Comparison of ENCODE assay signal across 8 cellular contexts in genomic region chr19:11767633-11768133, GRCh38. TPM values are rescaled to one million over a fixed set of nuclear protein-coding genes. Genes with fewer than 3 reads are reported as not detected.
DNase-seq lines count a peak whose midpoint lies in the region; ATAC-seq, FAIRE-seq and TF ChIP-seq lines count a peak whose summit lies in the region.

No MANE protein-coding gene starts in this region.

- peak overlapping the region; percentile 58 for H2AK9ac ChIP-seq in IMR-90 (replicated peaks; ENCODE audit: low read depth, low read length, poor library complexity)

- H3K23ac ChIP-seq in IMR-90 (ENCODE audit: low read depth, low read length): peak overlapping the region; percentile 60

- no peak overlapping the region; the same call in 1 of the 2 replicates for H3K56ac ChIP-seq in IMR-90 (ENCODE audit: extremely low read depth, insufficient read depth, low read length)

- intact Hi-C loops in IMR-90 (cut with micrococcal nuclease) (no loop called here), natural killer cell (cut with micrococcal nuclease) (no loop called here)

- H3K4me3 Mint-ChIP-seq in natural killer cell: peak overlapping the region; percentile 98

- H2BK5ac ChIP-seq in IMR-90 (ENCODE audit: low read depth, low read length, poor library complexity, severe bottlenecking): peak overlapping the region; percentile 48

- no peak overlapping the region for H3K18ac ChIP-seq in IMR-90 (ENCODE audit: low read depth, low read length)

- H4K91ac ChIP-seq in IMR-90 (ENCODE audit: insufficient read depth, low read depth, low read length): no peak overlapping the region

- no peaks in the 10 kb centered on the region for H3K9me1 ChIP-seq in IMR-90 (ENCODE audit: insufficient read depth, low read length)

- peak overlapping the region; percentile 55 for H3K4ac ChIP-seq in IMR-90 (ENCODE audit: low read depth, low read length)

- WGBS in IMR-90 (ENCODE audit: extremely low coverage in 2 of 2, insufficient read length in 1 of 2), 2 experiments: no CpG with 5 or more reads among the region's 20 CpGs

- H4K8ac ChIP-seq in IMR-90 (ENCODE audit: low read depth in 2 of 2, low read length in 2 of 2): peak overlapping the region; percentile 57 to 60; a peak in 2 of 4 replicates

- POLR2A ChIA-PET in IMR-90 (lab: Charles Lee; ENCODE audit: unreplicated experiment): no interaction called here

- dilution Hi-C loops in IMR-90 (cut with HindIII; ENCODE audit: low sequenced_read_pairs, unreplicated experiment): no loop called here

- H3K27ac ChIP-seq in BLaER1 treated with 17β-estradiol and CSF1 and Interleukin-3, amounts not matched to agents 10 nM and 100 nM: peak overlapping the region; percentile 77 to 97 (median 88)
- H3K27ac ChIP-seq in IMR-90 (ENCODE audit: insufficient read depth, low read length): peak overlapping the region; percentile 80

- no peak for TF ChIP-seq CTCF in IMR-90 (conservative IDR thresholded peaks at IDR 0.05; ENCODE audit: low read depth, low read length)
- no peak for TF ChIP-seq CTCF in natural killer cell (IDR thresholded peaks at IDR 0.05)

- peak overlapping the region; percentile 84 to 98 (median 93) for H3K4me2 ChIP-seq in BLaER1 treated with 17β-estradiol and CSF1 and Interleukin-3, amounts not matched to agents 10 nM and 100 nM
- peak overlapping the region; percentile 85 for H3K4me2 ChIP-seq in IMR-90 (ENCODE audit: low read depth, low read length)

- H2BK20ac ChIP-seq in IMR-90 (ENCODE audit: low read depth, low read length): no peak overlapping the region; the same call in 1 of the 2 replicates

- BruUV-seq in IMR-90 (replicated peaks; lab: Mats Ljungman, UMichigan): no TSS peak

- peak overlapping the region; percentile 74 for H3K14ac ChIP-seq in IMR-90 (replicated peaks; ENCODE audit: low read depth, low read length)

- H3K27me3 ChIP-seq in BLaER1 treated with 17β-estradiol and CSF1 and Interleukin-3, amounts not matched to agents 10 nM and 100 nM: no peaks in the 10 kb centered on the region
- no peaks in the 10 kb centered on the region for H3K27me3 ChIP-seq in IMR-90 (ENCODE audit: control insufficient read depth, insufficient read depth, low read length)

- peak overlapping the region; percentile 79 to 95 (median 83) for H3K4me3 ChIP-seq in BLaER1 treated with 17β-estradiol and CSF1 and Interleukin-3, amounts not matched to agents 10 nM and 100 nM
- H3K4me3 ChIP-seq in IMR-90 (ENCODE audit: insufficient read depth, low read depth, low read length): peak overlapping the region; percentile 78

- no peak overlapping the region for H4K5ac ChIP-seq in IMR-90 (ENCODE audit: low read depth, low read length)

- peaks cover 33 to 35% of the 10 kb centered on the region in 2 donors for H3K4me1 Mint-ChIP-seq in natural killer cell

- H2BK120ac ChIP-seq in IMR-90 (ENCODE audit: low read depth, low read length): no peak overlapping the region

- ATAC-seq in IMR-90 (ENCODE audit: low read depth) (peak; percentile 19), natural killer cell (peak in 2 of 3 donors; percentile 8 to 16), GM18519 (IDR thresholded peaks at IDR 0.05; ENCODE audit: low FRiP score, unreplicated experiment) (no peak)

- peak overlapping the region; percentile 85 to 97 (median 91) for H3K9ac ChIP-seq in BLaER1 treated with 17β-estradiol and CSF1 and Interleukin-3, amounts not matched to agents 10 nM and 100 nM
- peak overlapping the region; percentile 52 for H3K9ac ChIP-seq in IMR-90 (ENCODE audit: low read depth, low read length)

- no peak overlapping the region for H2BK15ac ChIP-seq in IMR-90 (ENCODE audit: low read depth, low read length)

- TF ChIP-seq RAD21 in IMR-90 (IDR thresholded peaks at IDR 0.05; ENCODE audit: low read length): no peak

- TF ChIP-seq POLR2A in IMR-90 (IDR thresholded peaks at IDR 0.05; ENCODE audit: low read depth, low read length): no peak

- H3K79me1 ChIP-seq in IMR-90 (ENCODE audit: low read depth in 1 of 2, low read length in 2 of 2): peaks cover 18 to 27% of the 10 kb centered on the region in 2 experiments

- peak; percentile 83 for FAIRE-seq in GM19239 (lab: Jason Lieb, UNC)

- peaks cover 0 to 4% of the 10 kb centered on the region in 2 donors for H3K9me3 Mint-ChIP-seq in natural killer cell

- CTCF ChIA-PET in IMR-90 (lab: Yijun Ruan, JAX): no interaction called here

- in situ Hi-C loops in IMR-90 (cut with MboI; ENCODE audit: low sequenced_read_pairs): no loop called here

- peak overlapping the region; percentile 77 for H2AK5ac ChIP-seq in IMR-90 (ENCODE audit: low read depth, low read length)

- H3K4me1 ChIP-seq in BLaER1 treated with 17β-estradiol and CSF1 and Interleukin-3, amounts not matched to agents 10 nM and 100 nM: peaks cover 16 to 22% (median 20%) of the 10 kb centered on the region in 10 experiments
- peaks cover 2% of the 10 kb centered on the region; the same call in 1 of the 2 replicates for H3K4me1 ChIP-seq in IMR-90 (ENCODE audit: control insufficient read depth, insufficient read depth, low read length)

- H3K36me3 ChIP-seq in BLaER1 treated with 17β-estradiol and CSF1 and Interleukin-3, amounts not matched to agents 10 nM and 100 nM: peaks cover 7 to 28% (median 20%) of the 10 kb centered on the region in 11 experiments; a peak in 18 of 22 replicates
- no peaks in the 10 kb centered on the region for H3K36me3 ChIP-seq in IMR-90 (ENCODE audit: control insufficient read depth, insufficient read depth, low read length)

- peaks cover 0 to 3% of the 10 kb centered on the region in 2 donors for H3K27me3 Mint-ChIP-seq in natural killer cell (ENCODE audit: low read depth in 2 of 2)

- DNase-seq in GM19239 (ENCODE audit: insufficient read length, low spot score): peak; percentile 50
- peak; percentile 37 for DNase-seq in IMR-90
- DNase-seq in activated CD8-positive, alpha-beta memory T cell treated with anti-CD3 and anti-CD28 coated beads, Interleukin-2, amount 50 U/mL, for 48 hours: peak; percentile 58
- peak; percentile 32 for DNase-seq in fibroblast of peridontal ligament (ENCODE audit: extremely low read depth)
- DNase-seq in natural killer cell: peak; percentile 38
- peak; percentile 59 for DNase-seq in ureter (ENCODE audit: low spot score)

- H3K9me3 ChIP-seq in BLaER1 treated with 17β-estradiol and CSF1 and Interleukin-3, amounts not matched to agents 10 nM and 100 nM (replicated peaks in 1 of 11): peaks cover 41 to 61% (median 52%) of the 10 kb centered on the region in 11 experiments
- peaks cover 12% of the 10 kb centered on the region for H3K9me3 ChIP-seq in IMR-90 (ENCODE audit: control insufficient read depth, insufficient read depth, low read length)

- H2AFZ ChIP-seq in IMR-90 (replicated peaks; ENCODE audit: low read length, poor library complexity): peak overlapping the region; percentile 99

- H4K20me1 ChIP-seq in BLaER1 treated with 17β-estradiol and CSF1 and Interleukin-3, amounts not matched to agents 10 nM and 100 nM: no peaks in the 10 kb centered on the region
- 0 out of 2 replicates have a peak, but pooled peaks cover 3% of the 10 kb centered on the region for H4K20me1 ChIP-seq in IMR-90 (ENCODE audit: insufficient read depth, low read length)

- no peaks in the 10 kb centered on the region for H3K36me3 Mint-ChIP-seq in natural killer cell

- peak overlapping the region; percentile 91 to 98 for H3K27ac Mint-ChIP-seq in natural killer cell

TF ChIP-seq in IMR-90, 13 proteins besides CTCF, POLR2A, EP300 and RAD21:
- TF ChIP-seq SMC3 (IDR thresholded peaks at IDR 0.05; ENCODE audit: low read depth, low read length): no peak
- no peak for TF ChIP-seq BHLHE40 (IDR thresholded peaks at IDR 0.05; ENCODE audit: low read depth, low read length)
- no peak for TF ChIP-seq MXI1 (IDR thresholded peaks at IDR 0.05; ENCODE audit: borderline replicate concordance, low read depth, low read length)
- TF ChIP-seq RFX5 (IDR thresholded peaks at IDR 0.05; ENCODE audit: low read depth, low read length): no peak
- no peak for TF ChIP-seq ELK1 (IDR thresholded peaks at IDR 0.05; ENCODE audit: borderline replicate concordance, low read depth, low read length)
- peak; percentile 67 for TF ChIP-seq CEBPB (IDR thresholded peaks at IDR 0.05; ENCODE audit: low read depth, low read length)
TF ChIP-seq in IMR-90: peak in this region for 1.

RNA-seq across cellular contexts. Expression of gene ZNF441, which starts 0.9 kb away (rescaled TPM):
- total RNA-seq in IMR-90 (2012; rRNA removed) (9.7 and 12.2 TPM in 2 replicates), natural killer cell (1 to 10 TPM; 6.5 to 9.6 (median 7.1) TPM), ureter (17.9 TPM)
- polyA plus RNA-seq in IMR-90 (2012; rRNA removed): 2.4 and 2.8 TPM in 2 replicates
- 0.08 and 0.11 TPM in 2 replicates for polyA plus RNA-seq in IMR-90 (2012; cell fraction: cytosol; rRNA removed)
- polyA plus RNA-seq in IMR-90 (2012; cell fraction: nucleus; rRNA removed; ENCODE audit: low replicate concordance): 2.2 and 16.7 TPM in 2 replicates

RNA-seq across cellular contexts. Expression of gene ZNF823, which starts 28.9 kb away (rescaled TPM):
- 9.2 and 9.3 TPM in 2 replicates for total RNA-seq in IMR-90 (2012; rRNA removed)
- 1.8 and 2.2 TPM in 2 replicates for polyA plus RNA-seq in IMR-90 (2012; rRNA removed)
- 0.19 and 0.34 TPM in 2 replicates for polyA plus RNA-seq in IMR-90 (2012; cell fraction: cytosol; rRNA removed)
- polyA plus RNA-seq in IMR-90 (2012; cell fraction: nucleus; rRNA removed; ENCODE audit: low replicate concordance): 0.58 and 4.0 TPM in 2 replicates
- total RNA-seq in natural killer cell: 1 to 10 TPM; 3.2 to 7.1 (median 5.2) TPM
- total RNA-seq in ureter: 21.5 TPM

RNA-seq across cellular contexts. Expression of gene ZNF491, which starts 30.6 kb away (rescaled TPM):
- total RNA-seq in IMR-90 (2012; rRNA removed): 3.6 and 4.2 TPM in 2 replicates
- polyA plus RNA-seq in IMR-90 (2012; rRNA removed): 0.80 and 1.5 TPM in 2 replicates
- 0.15 and 0.17 TPM in 2 replicates for polyA plus RNA-seq in IMR-90 (2012; cell fraction: cytosol; rRNA removed)
- 0.57 and 4.8 TPM in 2 replicates for polyA plus RNA-seq in IMR-90 (2012; cell fraction: nucleus; rRNA removed; ENCODE audit: low replicate concordance)
- 1 to 10 TPM; 1.9 to 3.8 (median 3.7) TPM for total RNA-seq in natural killer cell
- total RNA-seq in ureter: 2.3 TPM

RNA-seq across cellular contexts. Expression of gene ZNF440, which starts 46.4 kb away (rescaled TPM):
- total RNA-seq in IMR-90 (2012; rRNA removed) (8.4 and 9.4 TPM in 2 replicates), natural killer cell (10 to 100 TPM; 21.8 to 37.4 (median 26.6) TPM), ureter (74.7 TPM)
- 1.7 and 2.8 TPM in 2 replicates for polyA plus RNA-seq in IMR-90 (2012; rRNA removed)
- polyA plus RNA-seq in IMR-90 (2012; cell fraction: cytosol; rRNA removed): 0.33 and 0.77 TPM in 2 replicates
- polyA plus RNA-seq in IMR-90 (2012; cell fraction: nucleus; rRNA removed; ENCODE audit: low replicate concordance): 1.6 and 10.7 TPM in 2 replicates
